Comparison of ENCODE assay signal across 8 cellular contexts in genomic region chr11:96388891-96389603, GRCh38. TPM values are rescaled to one million over a fixed set of nuclear protein-coding genes. Genes with fewer than 3 reads are reported as not detected.
DNase-seq lines count a peak whose midpoint lies in the region; ATAC-seq and TF ChIP-seq lines count a peak whose summit lies in the region.

No MANE protein-coding gene starts in this region.

- peak overlapping the region; percentile 82 for H3K4me3 ChIP-seq in MM.1S (ENCODE audit: low read length)
- H3K4me3 ChIP-seq in adipocyte (ENCODE audit: low read length) = peak overlapping the region; percentile 91
- H3K4me3 ChIP-seq in gastrocnemius medialis = peak overlapping the region; percentile 81 to 93 (median 92)

- no peak overlapping the region for H3K27ac ChIP-seq in MM.1S (ENCODE audit: low read length)
- H3K27ac ChIP-seq in gastrocnemius medialis = peak overlapping the region; percentile 87 to 95 (median 91)

- H3K36me3 ChIP-seq in MM.1S (replicated peaks; ENCODE audit: insufficient read depth, low read length) (no peaks in the 10 kb centered on the region), adipocyte (ENCODE audit: control insufficient read depth, insufficient read depth, low read length, severe bottlenecking) (peaks cover 6% of the 10 kb centered on the region), gastrocnemius medialis (no peaks in the 10 kb centered on the region)

- TF ChIP-seq POLR2A in gastrocnemius medialis (IDR thresholded peaks at IDR 0.05) = no peak

- no peaks in the 10 kb centered on the region for H3K9me3 ChIP-seq in MM.1S (replicated peaks; ENCODE audit: insufficient read depth, low read length)
- H3K9me3 ChIP-seq in adipocyte (ENCODE audit: control insufficient read depth, low read length) = no peaks in the 10 kb centered on the region
- H3K9me3 ChIP-seq in gastrocnemius medialis = no peaks in the 10 kb centered on the region

- CTCF ChIA-PET in activated CD4-positive, alpha-beta T cell treated with anti-CD3 and anti-CD28 coated beads for 36 hours (lab: Charles Lee) = interaction anchor here (0.6 to 2.7 kb wide), 12 partner anchors 9 to 600 kb away, joined by 3 to 20 read pairs (median 4); partner anchors contain the start of genes FAM76B and MAML2
- CTCF ChIA-PET in HEK293T (lab: Yijun Ruan, JAX) = interaction anchor here (1.0 to 1.3 kb wide), 3 partner anchors 46 to 540 kb away, joined by 3 to 4 read pairs (median 3); partner anchors contain the start of gene MAML2

- peaks cover 66% of the 10 kb centered on the region for H3K4me1 Mint-ChIP-seq in activated CD4-positive, alpha-beta T cell treated with anti-CD3 and anti-CD28 coated beads for 36 hours

- peak overlapping the region; percentile 85 for H3K4me2 ChIP-seq in MM.1S (ENCODE audit: low read depth, low read length)

- in situ Hi-C loops in gastrocnemius medialis (cut with MboI; ENCODE audit: low sequenced_read_pairs in 4 of 4) = loop anchor here in 1 of 4 donors (25.0 kb wide), 1 partner anchor 552 kb away; no protein-coding TSS in a partner anchor

- peak overlapping the region; percentile 58; the same call in 1 of the 2 replicates for H3K9ac ChIP-seq in MM.1S (ENCODE audit: low read length)
- H3K9ac ChIP-seq in adipocyte (ENCODE audit: low read length) = peak overlapping the region; percentile 87

- no peaks in the 10 kb centered on the region for H3K9me2 ChIP-seq in MM.1S (replicated peaks; ENCODE audit: insufficient read depth, low read length)

- peak; percentile 7 for ATAC-seq in activated CD4-positive, alpha-beta T cell treated with anti-CD3 and anti-CD28 coated beads for 36 hours
- peak; percentile 16 to 23 for ATAC-seq in gastrocnemius medialis

- no peak for TF ChIP-seq CTCF in MM.1S (IDR thresholded peaks at IDR 0.05; ENCODE audit: low read length)
- no peak for TF ChIP-seq CTCF in gastrocnemius medialis (IDR thresholded peaks at IDR 0.05 in 4 of 5, conservative IDR thresholded peaks at IDR 0.05 in 1 of 5)

- H2AFZ ChIP-seq in MM.1S (ENCODE audit: low read length) = peak overlapping the region; percentile 88

- no peaks in the 10 kb centered on the region for H3K27me3 Mint-ChIP-seq in activated CD4-positive, alpha-beta T cell treated with anti-CD3 and anti-CD28 coated beads for 36 hours

- peak overlapping the region; percentile 90 for H3K4me3 Mint-ChIP-seq in activated CD4-positive, alpha-beta T cell treated with anti-CD3 and anti-CD28 coated beads for 36 hours

- H3K9me3 Mint-ChIP-seq in activated CD4-positive, alpha-beta T cell treated with anti-CD3 and anti-CD28 coated beads for 36 hours (ENCODE audit: low read depth) = peaks cover 4% of the 10 kb centered on the region

- 0 out of 2 replicates have a peak, but pooled peaks cover 5% of the 10 kb centered on the region for H3K4me1 ChIP-seq in MM.1S (ENCODE audit: low read length)
- peaks cover 44% of the 10 kb centered on the region for H3K4me1 ChIP-seq in adipocyte (ENCODE audit: control insufficient read depth, insufficient read depth, low read length)
- peaks cover 14 to 19% of the 10 kb centered on the region in 2 donors for H3K4me1 ChIP-seq in gastrocnemius medialis

- H3F3A ChIP-seq in MM.1S (ENCODE audit: insufficient read depth, low read length) = no peaks in the 10 kb centered on the region

- H3K27me3 ChIP-seq in MM.1S (replicated peaks; ENCODE audit: insufficient read depth, low read length) (no peaks in the 10 kb centered on the region), adipocyte (replicated peaks; ENCODE audit: control insufficient read depth, insufficient read depth, low read length) (no peaks in the 10 kb centered on the region), gastrocnemius medialis (no peaks in the 10 kb centered on the region)

- H3K36me3 Mint-ChIP-seq in activated CD4-positive, alpha-beta T cell treated with anti-CD3 and anti-CD28 coated beads for 36 hours (ENCODE audit: low read depth) = peaks cover 31% of the 10 kb centered on the region

- DNase-seq in activated CD4-positive, alpha-beta T cell treated with anti-CD3 and anti-CD28 coated beads for 36 hours = no peak
- no peak for DNase-seq in activated CD4-positive, alpha-beta T cell treated with anti-CD3 and anti-CD28 coated beads for 48 hours
- DNase-seq in HEK293T (ENCODE audit: extremely low spot score) (peak; percentile 61), MM.1S (peak; percentile 38), adipocyte (ENCODE audit: low read depth) (peak; percentile 74), iPS DF 4.7 (ENCODE audit: extremely low read depth, low spot score) (peak; percentile 14), gastrocnemius medialis (no peak), NCI-H345 treated with DMSO at 0.1 percent for 48 hours (lab: John Stamatoyannopoulos, UW; ENCODE audit: unreplicated experiment) (no peak)

- no peaks in the 10 kb centered on the region for H4K20me1 ChIP-seq in MM.1S (ENCODE audit: insufficient read depth, low read length)

- peaks cover 19% of the 10 kb centered on the region for H3K79me2 ChIP-seq in MM.1S (ENCODE audit: low read length)

- POLR2A ChIA-PET in activated CD4-positive, alpha-beta T cell treated with anti-CD3 and anti-CD28 coated beads for 36 hours (lab: Charles Lee) = interaction anchor here (1.0 to 2.3 kb wide), 4 partner anchors 46 to 599 kb away, joined by 3 to 19 read pairs (median 11); partner anchors contain the start of genes CEP57, FAM76B and MAML2
- POLR2A ChIA-PET in HEK293T (lab: Yijun Ruan, JAX) = interaction anchor here (0.5 to 2.2 kb wide), 15 partner anchors 12 to 1296 kb away, joined by 3 to 22 read pairs (median 3); partner anchors contain the start of genes CEP57, FAM76B and MAML2

- peak overlapping the region; percentile 82 for H3K27ac Mint-ChIP-seq in activated CD4-positive, alpha-beta T cell treated with anti-CD3 and anti-CD28 coated beads for 36 hours

- intact Hi-C loops in activated CD4-positive, alpha-beta T cell treated with anti-CD3 and anti-CD28 coated beads for 36 hours (cut with DNase I, micrococcal nuclease) = loop anchor here (1.0 to 5.0 kb wide), 5 partner anchors 46 to 1322 kb away; partner anchors contain the start of genes FAM76B (in 1 of the 2), MAML2 (in 1 of the 2), SESN3 (in 1 of the 2) and SRSF8 (in 1 of the 2)
- intact Hi-C loops in gastrocnemius medialis (cut with DNase I; ENCODE audit: low total_unique reads) = loop anchor here (10.0 kb wide), 1 partner anchor 464 kb away; the partner anchor contains the start of gene MTMR2

TF ChIP-seq in HEK293T, 16 proteins besides CTCF, POLR2A, EP300 and RAD21:
- no peak for TF ChIP-seq LEF1 (IDR thresholded peaks at IDR 0.05; ENCODE audit: borderline replicate concordance)
- TF ChIP-seq CTBP1 (IDR thresholded peaks at IDR 0.05; ENCODE audit: borderline replicate concordance) = no peak
- TF ChIP-seq PKNOX1 (IDR thresholded peaks at IDR 0.05) = peak; percentile 36

RNA-seq across cellular contexts. Expression of gene CCDC82, which starts 0.7 kb away (rescaled TPM):
- 10 to 100 TPM; 32.1 to 38.3 TPM for total RNA-seq in activated CD4-positive, alpha-beta T cell treated with anti-CD3 and anti-CD28 coated beads for 36 hours
- 1 to 10 TPM; 4.6 to 9.1 (median 6.6) TPM for total RNA-seq in gastrocnemius medialis

RNA-seq across cellular contexts. Expression of gene JRKL, which starts 0.8 kb away (rescaled TPM):
- total RNA-seq in activated CD4-positive, alpha-beta T cell treated with anti-CD3 and anti-CD28 coated beads for 36 hours = 10 to 100 TPM; 12.9 to 15.7 TPM
- 1 to 10 TPM; 2.9 to 5.8 (median 3.6) TPM for total RNA-seq in gastrocnemius medialis

RNA-seq across cellular contexts. Expression of gene MAML2, which starts 46.1 kb away (rescaled TPM):
- 10 to 100 TPM; 23.9 to 37.1 TPM for total RNA-seq in activated CD4-positive, alpha-beta T cell treated with anti-CD3 and anti-CD28 coated beads for 36 hours
- total RNA-seq in gastrocnemius medialis = 1 to 10 TPM; 4.1 to 6.3 (median 4.8) TPM

Comparison
In these comparisons a context has a peak if more than half of its experiments do, and no peak if none do; other contexts are left out.
1. DNase-seq: peak in HEK293T (single experiment), MM.1S (single experiment), adipocyte (single experiment) and iPS DF 4.7 (single experiment); none in activated CD4-positive, alpha-beta T cell treated with anti-CD3 and anti-CD28 coated beads for 36 hours (single experiment), activated CD4-positive, alpha-beta T cell treated with anti-CD3 and anti-CD28 coated beads for 48 hours (single experiment), gastrocnemius medialis (0 of 2) and NCI-H345 treated with DMSO at 0.1 percent for 48 hours (single experiment).
2. Peak in every context shown above with its lines, with median percentiles within 50 percentile points of each other: H3K4me3 ChIP-seq.